Comparison of ENCODE assay signal across 21 cellular contexts in genomic region chr20:17852323-17852722, GRCh38.
"Had no signal": no experiment of that assay in that cellular context is flagged by ENCODE, and none has a peak within 500 bp of the region (broad histone marks: within the 10 kb centered on the region; RNA-seq: fewer than 3 reads in every experiment).

No MANE protein-coding gene starts in this region.

- ATAC-seq: activated CD8-positive, alpha-beta T cell treated with anti-CD3 and anti-CD28 coated beads for 36 hours; activated naive CD8-positive, alpha-beta T cell treated with anti-CD3 and anti-CD28 coated beads, Interleukin-2, amount 50 U/mL, for 24 hours; esophagus mucosa; left ventricle myocardium superior; mucosa of descending colon; stimulated activated naive CD8-positive, alpha-beta T cell treated with anti-CD3 and anti-CD28 coated beads, Interleukin-15, amount 100 ng/mL, for 72 hours had no signal

- H3K36me3 ChIP-seq: breast epithelium, prostate gland, right atrium auricular region had no signal

- H3K4me3 ChIP-seq: breast epithelium, coronary artery, mucosa of descending colon, prostate gland, right atrium auricular region, skin epidermis had no signal

- H3K27ac ChIP-seq: breast epithelium, coronary artery, prostate gland, right atrium auricular region, skin epidermis had no signal

- H3K27me3 ChIP-seq: breast epithelium, right atrium auricular region had no signal

- H3K4me3 Mint-ChIP-seq: activated B cell treated with CpG ODN at 0.5 μM for 24 hours; activated CD8-positive, alpha-beta T cell treated with anti-CD3 and anti-CD28 coated beads for 36 hours; activated naive CD4-positive, alpha-beta T cell treated with anti-CD3 and anti-CD28 coated beads, Interleukin-2, amount 10 ng/mL, durations not matched to agents 7 days and 5 days; activated naive CD8-positive, alpha-beta T cell treated with anti-CD3 and anti-CD28 coated beads, Interleukin-2, amount 50 U/mL, for 24 hours; naive B cell; neural crest cell; stimulated activated naive CD8-positive, alpha-beta T cell treated with anti-CD3 and anti-CD28 coated beads, Interleukin-15, amount 100 ng/mL, for 72 hours; type B pancreatic cell had no signal

- H3K9me3 ChIP-seq: breast epithelium, mucosa of descending colon, prostate gland, right atrium auricular region had no signal

- H3K27ac Mint-ChIP-seq: activated CD8-positive, alpha-beta T cell treated with anti-CD3 and anti-CD28 coated beads for 36 hours; activated naive CD4-positive, alpha-beta T cell treated with anti-CD3 and anti-CD28 coated beads, Interleukin-2, amount 10 ng/mL, durations not matched to agents 7 days and 5 days; activated naive CD8-positive, alpha-beta T cell treated with anti-CD3 and anti-CD28 coated beads, Interleukin-2, amount 50 U/mL, for 24 hours; stimulated activated naive CD8-positive, alpha-beta T cell treated with anti-CD3 and anti-CD28 coated beads, Interleukin-15, amount 100 ng/mL, for 72 hours; type B pancreatic cell had no signal

- H3K27me3 Mint-ChIP-seq: activated B cell treated with CpG ODN at 0.5 μM for 24 hours, naive B cell, type B pancreatic cell had no signal

- DNase-seq: activated B cell treated with CpG ODN at 0.5 μM for 24 hours; activated CD4-positive, alpha-beta T cell treated with anti-CD3 and anti-CD28 coated beads for 48 hours; activated CD8-positive, alpha-beta T cell treated with anti-CD3 and anti-CD28 coated beads for 36 hours; activated naive CD4-positive, alpha-beta T cell treated with anti-CD3 and anti-CD28 coated beads, Interleukin-2, amount 10 ng/mL, durations not matched to agents 7 days and 5 days; activated naive CD8-positive, alpha-beta T cell treated with anti-CD3 and anti-CD28 coated beads, Interleukin-2, amount 50 U/mL, for 24 hours; activated T-cell treated with anti-CD3 and anti-CD28 coated beads, Interleukin-2, amount 50 U/mL, for 1 hour; aorta; left ventricle myocardium superior; mucosa of descending colon; naive B cell; stimulated activated CD4-positive, alpha-beta T cell treated with anti-CD3 and anti-CD28 coated beads, Interleukin-4, amount 100 ng/mL, for 1 hour; stimulated activated naive CD8-positive, alpha-beta T cell treated with anti-CD3 and anti-CD28 coated beads, Interleukin-15, amount 100 ng/mL, for 72 hours; T-helper 2 cell had no signal

- H3K4me1 ChIP-seq: breast epithelium, prostate gland had no signal

- H3K36me3 Mint-ChIP-seq: activated naive CD4-positive, alpha-beta T cell treated with anti-CD3 and anti-CD28 coated beads, Interleukin-2, amount 10 ng/mL, durations not matched to agents 7 days and 5 days; type B pancreatic cell had no signal

- H3K9me3 Mint-ChIP-seq: activated B cell treated with CpG ODN at 0.5 μM for 24 hours; activated CD8-positive, alpha-beta T cell treated with anti-CD3 and anti-CD28 coated beads for 36 hours; activated naive CD4-positive, alpha-beta T cell treated with anti-CD3 and anti-CD28 coated beads, Interleukin-2, amount 10 ng/mL, durations not matched to agents 7 days and 5 days; activated naive CD8-positive, alpha-beta T cell treated with anti-CD3 and anti-CD28 coated beads, Interleukin-2, amount 50 U/mL, for 24 hours; stimulated activated naive CD8-positive, alpha-beta T cell treated with anti-CD3 and anti-CD28 coated beads, Interleukin-15, amount 100 ng/mL, for 72 hours had no signal
